In genomic region chr2:168614291-168615018, GRCh38 we compare ENCODE assay signal across 1 cellular context.
TF ChIP-seq lines count a peak whose summit lies in the region.

No MANE protein-coding gene starts in this region.

TF ChIP-seq in H1, 55 proteins besides CTCF, POLR2A, EP300 and RAD21 (continued from another document):
- no peak for TF ChIP-seq NRF1 (IDR thresholded peaks at IDR 0.05; ENCODE audit: low read depth, low read length)
- TF ChIP-seq POLR2AphosphoS5 (IDR thresholded peaks at IDR 0.05; ENCODE audit: low read depth, low read length), result no peak
- no peak for TF ChIP-seq PHF8 (conservative IDR thresholded peaks at IDR 0.05; ENCODE audit: low read depth, low read length)
- TF ChIP-seq JUN (IDR thresholded peaks at IDR 0.05; ENCODE audit: low read depth, low read length), result no peak
